8 cellular contexts compared by ENCODE assay signal in the genomic region with DNA sequence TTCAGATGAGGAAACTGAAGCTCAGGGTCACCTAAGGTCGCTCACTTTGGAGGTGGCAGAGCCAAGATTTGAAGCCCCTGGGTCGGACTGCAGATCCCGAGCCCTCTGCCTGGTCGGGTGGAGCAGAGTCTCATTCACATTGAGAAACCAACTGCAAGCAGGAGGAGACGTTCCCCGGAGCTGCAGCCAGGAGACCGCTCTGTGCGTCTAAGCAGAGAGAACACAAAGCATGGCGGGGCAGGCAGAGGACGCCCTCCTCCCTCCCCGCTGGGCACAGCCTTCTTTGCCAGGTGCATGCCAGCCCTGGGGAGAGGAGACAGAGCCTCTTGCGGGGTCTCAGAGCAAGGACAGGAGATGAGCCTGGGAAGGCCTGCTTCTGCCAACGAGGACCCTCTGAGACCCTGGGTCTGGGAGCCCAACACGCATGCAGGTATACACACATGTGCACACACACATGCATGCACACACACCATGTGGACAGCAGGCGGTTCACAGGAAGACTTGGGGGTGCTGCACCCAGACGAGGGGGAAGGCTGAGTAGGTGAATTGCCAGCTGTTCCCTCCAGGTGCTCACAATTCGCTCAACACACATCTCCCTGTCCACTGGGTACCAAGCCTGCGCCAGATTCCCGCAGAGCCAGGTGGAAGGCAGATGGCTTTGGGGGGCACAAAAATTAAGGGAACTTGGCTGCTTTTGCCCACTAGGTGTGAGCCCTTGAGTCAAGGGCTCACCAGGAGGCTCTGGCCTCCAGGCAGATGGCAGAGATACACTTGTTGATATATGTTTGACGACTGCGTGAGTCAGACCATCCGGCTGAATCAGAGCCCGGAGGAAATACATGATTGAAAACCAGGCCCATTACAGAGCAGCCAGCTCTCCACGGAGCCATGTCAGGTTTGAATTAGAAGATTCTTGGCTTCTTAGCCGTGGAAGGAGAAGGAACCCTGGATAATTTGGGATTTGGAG. TPM values are rescaled to one million over a fixed set of nuclear protein-coding genes. Genes with fewer than 3 reads are reported as not detected.
A peak's percentile ranks its signal among the peaks of the same experiment; 100 is the strongest.
DNase-seq lines count a peak whose midpoint lies in the region; ATAC-seq lines count a peak whose summit lies in the region.

No MANE protein-coding gene starts in this region.

- no peaks in the 10 kb centered on the region for H3K9me3 Mint-ChIP-seq in activated naive CD4-positive, alpha-beta T cell treated with anti-CD3 and anti-CD28 coated beads, Interleukin-2, amount 10 ng/mL, durations not matched to agents 7 days and 5 days

- CTCF ChIA-PET in activated naive CD4-positive, alpha-beta T cell treated with anti-CD3 and anti-CD28 coated beads, Interleukin-2, amount 10 ng/mL, durations not matched to agents 7 days and 5 days (lab: Charles Lee) = interaction anchor here (1.1 kb wide), 1 partner anchor 88 kb away, joined by 4 read pairs; no protein-coding TSS in a partner anchor

- peaks cover 14% of the 10 kb centered on the region for H3K4me1 Mint-ChIP-seq in activated naive CD4-positive, alpha-beta T cell treated with anti-CD3 and anti-CD28 coated beads, Interleukin-2, amount 10 ng/mL, durations not matched to agents 7 days and 5 days

- no peak for ATAC-seq in GM18498 (IDR thresholded peaks at IDR 0.05; ENCODE audit: unreplicated experiment)

- peaks cover 79% of the 10 kb centered on the region for H3K27me3 Mint-ChIP-seq in activated naive CD4-positive, alpha-beta T cell treated with anti-CD3 and anti-CD28 coated beads, Interleukin-2, amount 10 ng/mL, durations not matched to agents 7 days and 5 days

- no peaks in the 10 kb centered on the region for H3K36me3 Mint-ChIP-seq in activated naive CD4-positive, alpha-beta T cell treated with anti-CD3 and anti-CD28 coated beads, Interleukin-2, amount 10 ng/mL, durations not matched to agents 7 days and 5 days

- H3K27ac Mint-ChIP-seq in activated naive CD4-positive, alpha-beta T cell treated with anti-CD3 and anti-CD28 coated beads, Interleukin-2, amount 10 ng/mL, durations not matched to agents 7 days and 5 days = peak overlapping the region; percentile 49

- DNase-seq in DMS79 treated with DMSO at 0.1 percent for 48 hours (lab: John Stamatoyannopoulos, UW) (peak; percentile 33), NCI-H1694 (lab: John Stamatoyannopoulos, UW) (peak; percentile 70), myocyte (ENCODE audit: low read depth) (peak; percentile 41), caudate nucleus (lab: John Stamatoyannopoulos, UW) (no peak), GOT3 (lab: John Stamatoyannopoulos, UW) (no peak), nucleus accumbens (lab: John Stamatoyannopoulos, UW) (no peak)
- no peak for DNase-seq in activated naive CD4-positive, alpha-beta T cell treated with anti-CD3 and anti-CD28 coated beads, Interleukin-2, amount 10 ng/mL, durations not matched to agents 7 days and 5 days

- no peak overlapping the region for H3K4me3 Mint-ChIP-seq in activated naive CD4-positive, alpha-beta T cell treated with anti-CD3 and anti-CD28 coated beads, Interleukin-2, amount 10 ng/mL, durations not matched to agents 7 days and 5 days

- H3K27ac ChIP-seq in caudate nucleus (ENCODE audit: low read depth, low read length) = no peak overlapping the region

RNA-seq across cellular contexts. Expression of gene NTSR1, which starts 5.5 kb away (rescaled TPM):
- total RNA-seq in myocyte = not detected in 2 replicates
- polyA plus RNA-seq in myocyte (2012) = not detected

Comparison
In these comparisons a context has a peak if more than half of its experiments do, and no peak if none do; other contexts are left out.
1. DNase-seq: peak in DMS79 treated with DMSO at 0.1 percent for 48 hours (single experiment), NCI-H1694 (single experiment) and myocyte (single experiment); none in activated naive CD4-positive, alpha-beta T cell treated with anti-CD3 and anti-CD28 coated beads, Interleukin-2, amount 10 ng/mL, durations not matched to agents 7 days and 5 days (single experiment), caudate nucleus (0 of 61), GOT3 (single experiment) and nucleus accumbens (0 of 56).